In the genomic region with DNA sequence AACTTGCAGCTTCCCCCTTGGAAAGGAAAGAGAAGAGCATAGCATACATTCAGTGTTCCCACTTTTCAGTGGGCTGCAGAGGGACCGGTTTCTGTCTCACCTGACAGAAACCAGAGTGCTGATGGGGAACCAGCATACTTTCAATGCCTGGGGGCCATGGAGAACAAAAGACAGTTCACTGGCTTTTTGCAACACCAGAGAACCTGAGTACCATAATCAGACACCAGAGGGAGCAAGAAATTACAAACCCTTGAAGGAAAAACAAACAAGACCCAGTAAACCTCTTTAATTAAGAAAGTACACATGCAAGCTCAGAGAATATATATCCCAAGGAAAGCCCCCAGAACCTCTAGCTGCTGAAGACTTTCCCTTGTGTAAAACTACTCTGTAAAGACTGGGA, we compare ENCODE assay signal across 9 cellular contexts. TPM values are rescaled to one million over a fixed set of nuclear protein-coding genes. Genes with fewer than 3 reads are reported as not detected.
DNase-seq lines count a peak whose midpoint lies in the region; ATAC-seq and TF ChIP-seq lines count a peak whose summit lies in the region.
"Had no signal": no experiment of that assay in that cellular context is flagged by ENCODE, and none has a peak within 500 bp of the region (broad histone marks: within the 10 kb centered on the region; RNA-seq: fewer than 3 reads in every experiment).

No MANE protein-coding gene starts in this region.

- H3K4me3 ChIP-seq in GM12865 (ENCODE audit: low read depth, low read length) (no peak overlapping the region), cardiac fibroblast (replicated peaks in 1 of 2; ENCODE audit: low read depth in 2 of 2, low read length in 2 of 2) (no peak overlapping the region), neuronal stem cell (ENCODE audit: low read length in 2 of 2) (no peak overlapping the region), mesenchymal stem cell (ENCODE audit: insufficient read depth in 1 of 2, low read depth in 1 of 2, low read length in 2 of 2) (no peak overlapping the region)

- H3K14ac ChIP-seq in neuronal stem cell (ENCODE audit: low read length) (no peak overlapping the region), mesenchymal stem cell (ENCODE audit: low read length in 2 of 2) (no peak overlapping the region)

- no CpG with 5 or more reads among the region's 1 CpG for WGBS in neuronal stem cell (ENCODE audit: extremely low coverage in 2 of 2, insufficient read length in 2 of 2, insufficient replicate concordance in 1 of 2), 2 donors
- WGBS in mesenchymal stem cell: 18% methylated on average over 1 of the region's 1 CpG

- H3K9me3 ChIP-seq in neuronal stem cell (replicated peaks in 1 of 2; ENCODE audit: control insufficient read depth in 2 of 2, insufficient read depth in 1 of 2, low read depth in 1 of 2, low read length in 2 of 2) (no peaks in the 10 kb centered on the region), mesenchymal stem cell (ENCODE audit: control insufficient read depth, low read length) (peaks cover 26% of the 10 kb centered on the region)

- ATAC-seq in stimulated activated effector memory CD8-positive, alpha-beta T cell treated with anti-CD3 and anti-CD28 coated beads, Interleukin-12 subunit alpha, Interleukin-12 subunit beta, amount 100 ng/mL, for 72 hours: no peak

- H3K36me3 Mint-ChIP-seq in stimulated activated effector memory CD8-positive, alpha-beta T cell treated with anti-CD3 and anti-CD28 coated beads, Interleukin-12 subunit alpha, Interleukin-12 subunit beta, amount 100 ng/mL, for 72 hours: no peaks in the 10 kb centered on the region
- H3K36me3 Mint-ChIP-seq: activated naive CD8-positive, alpha-beta T cell; memory B cell had no signal

- no peak overlapping the region for H2BK5ac ChIP-seq in neuronal stem cell (ENCODE audit: low read length)
- H2BK5ac ChIP-seq in mesenchymal stem cell (ENCODE audit: low read depth, low read length, poor library complexity, severe bottlenecking): no peak overlapping the region

- H2BK12ac ChIP-seq in neuronal stem cell (ENCODE audit: low read length) (no peak overlapping the region), mesenchymal stem cell (ENCODE audit: low read length in 2 of 2) (no peak overlapping the region)

- H3K18ac ChIP-seq in neuronal stem cell (ENCODE audit: low read length) (no peak overlapping the region), mesenchymal stem cell (ENCODE audit: low read depth in 1 of 2, low read length in 2 of 2) (no peak overlapping the region)

- H3K23ac ChIP-seq in neuronal stem cell (ENCODE audit: low read depth, low read length, poor library complexity) (no peak overlapping the region), mesenchymal stem cell (ENCODE audit: low read length in 2 of 2) (no peak overlapping the region)

- H3K9ac ChIP-seq in neuronal stem cell (ENCODE audit: low read depth, low read length, poor library complexity): no peak overlapping the region
- H3K9ac ChIP-seq in mesenchymal stem cell (ENCODE audit: low read length): no peak overlapping the region

- H3K4me1 ChIP-seq in neuronal stem cell (ENCODE audit: control insufficient read depth in 2 of 2, insufficient read depth in 1 of 2, low read depth in 1 of 2, low read length in 2 of 2) (no peaks in the 10 kb centered on the region), mesenchymal stem cell (ENCODE audit: control insufficient read depth, insufficient read depth, low read depth, low read length) (no peaks in the 10 kb centered on the region)

- no peak overlapping the region for H2AK5ac ChIP-seq in neuronal stem cell (ENCODE audit: low read depth, low read length)
- H2AK5ac ChIP-seq in mesenchymal stem cell (ENCODE audit: low read length, severe bottlenecking): no peak overlapping the region

- H3K4me2 ChIP-seq in neuronal stem cell (ENCODE audit: insufficient read depth, low read length, poor library complexity, severe bottlenecking) (no peak overlapping the region), mesenchymal stem cell (ENCODE audit: low read length, poor library complexity, severe bottlenecking) (no peak overlapping the region)

- H3K36me3 ChIP-seq in neuronal stem cell (replicated peaks in 1 of 2; ENCODE audit: control insufficient read depth in 2 of 2, insufficient read depth in 2 of 2, low read length in 2 of 2): no peaks in the 10 kb centered on the region
- H3K36me3 ChIP-seq in mesenchymal stem cell (ENCODE audit: control insufficient read depth in 1 of 2, insufficient read depth in 2 of 2, low read depth in 1 of 2, low read length in 2 of 2): no peaks in the 10 kb centered on the region

- H3K27me3 ChIP-seq in neuronal stem cell (ENCODE audit: control insufficient read depth in 3 of 3, insufficient read depth in 3 of 3, low read depth in 1 of 3, low read length in 3 of 3): no peaks in the 10 kb centered on the region
- no peaks in the 10 kb centered on the region for H3K27me3 ChIP-seq in mesenchymal stem cell (ENCODE audit: control insufficient read depth in 1 of 2, insufficient read depth in 1 of 2, low read length in 2 of 2)

- H3K4me3 Mint-ChIP-seq in stimulated activated effector memory CD8-positive, alpha-beta T cell treated with anti-CD3 and anti-CD28 coated beads, Interleukin-12 subunit alpha, Interleukin-12 subunit beta, amount 100 ng/mL, for 72 hours: no peak overlapping the region
- H3K4me3 Mint-ChIP-seq: activated naive CD8-positive, alpha-beta T cell; memory B cell had no signal

- no peak overlapping the region for H3K4ac ChIP-seq in neuronal stem cell (ENCODE audit: low read length)
- H3K4ac ChIP-seq in mesenchymal stem cell (ENCODE audit: low read depth in 1 of 2, low read length in 2 of 2): no peak overlapping the region

- H2AFZ ChIP-seq in neuronal stem cell (ENCODE audit: low read length): no peak overlapping the region
- H2AFZ ChIP-seq in mesenchymal stem cell (ENCODE audit: low read depth, low read length): no peak overlapping the region

- H2BK15ac ChIP-seq in neuronal stem cell (ENCODE audit: low read length) (no peak overlapping the region), mesenchymal stem cell (ENCODE audit: low read depth, poor library complexity, severe bottlenecking) (no peak overlapping the region)

- H3K4me1 Mint-ChIP-seq in stimulated activated effector memory CD8-positive, alpha-beta T cell treated with anti-CD3 and anti-CD28 coated beads, Interleukin-12 subunit alpha, Interleukin-12 subunit beta, amount 100 ng/mL, for 72 hours: no peaks in the 10 kb centered on the region
- H3K4me1 Mint-ChIP-seq: memory B cell had no signal

- H4K8ac ChIP-seq in neuronal stem cell (ENCODE audit: low read depth, low read length) (no peak overlapping the region), mesenchymal stem cell (ENCODE audit: low read length) (no peak overlapping the region)

- H4K91ac ChIP-seq in neuronal stem cell (ENCODE audit: low read depth, low read length, poor library complexity) (no peak overlapping the region), mesenchymal stem cell (ENCODE audit: low read length) (no peak overlapping the region)

- H2BK120ac ChIP-seq in neuronal stem cell (ENCODE audit: low read depth, low read length) (no peak overlapping the region), mesenchymal stem cell (ENCODE audit: low read depth, low read length) (no peak overlapping the region)

- H3K27ac ChIP-seq in neuronal stem cell (replicated peaks; ENCODE audit: low read length) (no peak overlapping the region), mesenchymal stem cell (ENCODE audit: low read length, poor library complexity, severe bottlenecking) (no peak overlapping the region)

- H3K9me3 Mint-ChIP-seq in stimulated activated effector memory CD8-positive, alpha-beta T cell treated with anti-CD3 and anti-CD28 coated beads, Interleukin-12 subunit alpha, Interleukin-12 subunit beta, amount 100 ng/mL, for 72 hours: peaks cover 12% of the 10 kb centered on the region

- H3K79me1 ChIP-seq in neuronal stem cell (ENCODE audit: low read depth, low read length) (no peaks in the 10 kb centered on the region), mesenchymal stem cell (replicated peaks; ENCODE audit: low read length, poor library complexity, severe bottlenecking) (no peaks in the 10 kb centered on the region)

- TF ChIP-seq CTCF in GM12865 (IDR thresholded peaks at IDR 0.05; ENCODE audit: insufficient read depth, low read depth, low read length, missing control alignments) (peak; percentile 36), cardiac fibroblast (IDR thresholded peaks at IDR 0.05; ENCODE audit: low read depth, low read length) (peak; percentile 4)

- H3K27ac Mint-ChIP-seq in stimulated activated effector memory CD8-positive, alpha-beta T cell treated with anti-CD3 and anti-CD28 coated beads, Interleukin-12 subunit alpha, Interleukin-12 subunit beta, amount 100 ng/mL, for 72 hours: no peak overlapping the region
- H3K27ac Mint-ChIP-seq: activated naive CD8-positive, alpha-beta T cell; memory B cell had no signal

- DNase-seq in GM12865 (ENCODE audit: low read depth): peak; percentile 34
- DNase-seq in NCI-H2227 (lab: John Stamatoyannopoulos, UW; ENCODE audit: unreplicated experiment): peak; percentile 38
- peak; percentile 16 to 18 for DNase-seq in cardiac fibroblast (ENCODE audit: low read depth in 2 of 2)
- DNase-seq in neuronal stem cell (ENCODE audit: low spot score): peak; percentile 20
- no peak for DNase-seq in stimulated activated effector memory CD8-positive, alpha-beta T cell treated with anti-CD3 and anti-CD28 coated beads, Interleukin-12 subunit alpha, Interleukin-12 subunit beta, amount 100 ng/mL, for 72 hours (ENCODE audit: low spot score in 2 of 2)
- no peak for DNase-seq in mesenchymal stem cell
- DNase-seq in activated CD8-positive, alpha-beta memory T cell treated with anti-CD3 and anti-CD28 coated beads, Interleukin-2, amount 50 U/mL, for 48 hours: no peak

RNA-seq across cellular contexts. Expression of a gene that starts 51.1 kb away (rescaled TPM):
- polyA plus RNA-seq in neuronal stem cell (2013, experiment 1 of 2): 1.0 TPM
- polyA plus RNA-seq in neuronal stem cell (2013, experiment 2 of 2): 0.89 TPM
- not detected for polyA plus RNA-seq in mesenchymal stem cell (2013, experiment 1 of 2)
- under 0.01 TPM for polyA plus RNA-seq in mesenchymal stem cell (2013, experiment 2 of 2)

Comparison
In these comparisons a context has a peak if more than half of its experiments do, and no peak if none do; other contexts are left out.
1. DNase-seq: peak in GM12865 (single experiment), NCI-H2227 (single experiment), cardiac fibroblast (2 of 2) and neuronal stem cell (single experiment); none in stimulated activated effector memory CD8-positive, alpha-beta T cell treated with anti-CD3 and anti-CD28 coated beads, Interleukin-12 subunit alpha, Interleukin-12 subunit beta, amount 100 ng/mL, for 72 hours (0 of 2), mesenchymal stem cell (single experiment) and activated CD8-positive, alpha-beta memory T cell treated with anti-CD3 and anti-CD28 coated beads, Interleukin-2, amount 50 U/mL, for 48 hours (single experiment).